ENCODE assay signal across 8 cellular contexts in the genomic region with DNA sequence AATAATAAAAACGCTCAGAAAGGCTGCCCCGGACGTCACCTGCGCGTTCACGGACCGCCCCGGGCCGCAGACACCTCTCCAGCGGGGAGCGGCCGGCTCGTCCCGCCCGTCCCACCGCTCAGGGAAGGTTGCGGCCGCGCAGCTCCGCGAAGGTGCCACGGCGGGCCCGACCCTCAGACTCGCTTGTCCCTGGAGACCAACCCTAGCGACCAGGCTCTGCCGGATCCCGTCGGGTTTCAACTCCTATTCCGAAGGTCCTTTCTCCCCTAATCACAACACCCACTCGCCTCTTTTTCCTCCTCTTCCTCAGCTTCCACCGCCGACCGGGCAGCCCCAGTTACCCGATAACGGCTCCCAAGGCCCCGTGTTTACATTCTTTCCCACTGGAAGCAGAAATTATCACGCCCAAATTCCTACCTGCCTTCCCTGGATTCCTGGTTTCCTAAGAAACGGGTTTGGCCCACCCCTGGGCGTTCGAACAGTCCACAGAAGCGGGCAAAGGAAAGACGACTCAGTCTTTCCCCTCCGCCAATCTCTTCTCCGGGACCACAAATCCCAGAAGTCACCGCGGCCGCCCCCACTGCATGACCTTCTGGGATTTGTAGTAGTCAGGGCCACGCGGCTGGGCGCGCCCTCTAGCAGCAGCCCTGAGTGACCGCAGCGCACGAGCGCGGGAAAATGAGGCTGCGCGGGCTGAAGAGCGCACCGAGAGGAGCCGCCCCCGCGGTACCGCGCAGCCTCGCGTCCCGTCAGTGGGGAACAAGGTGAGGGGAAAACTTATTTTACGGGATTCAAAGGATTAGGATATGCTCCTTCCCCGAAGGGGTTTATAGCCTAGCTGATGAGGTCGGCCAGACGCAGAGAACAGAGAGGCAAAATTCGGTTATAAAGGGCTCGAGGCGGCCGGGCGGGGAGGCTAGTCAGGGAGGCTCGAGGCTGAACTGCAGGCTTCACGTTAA. TPM values are rescaled to one million over a fixed set of nuclear protein-coding genes. Genes with fewer than 3 reads are reported as not detected.
A peak's percentile ranks its signal among the peaks of the same experiment; 100 is the strongest.
DNase-seq lines count a peak whose midpoint lies in the region; TF ChIP-seq lines count a peak whose summit lies in the region.

A gene with protein sequence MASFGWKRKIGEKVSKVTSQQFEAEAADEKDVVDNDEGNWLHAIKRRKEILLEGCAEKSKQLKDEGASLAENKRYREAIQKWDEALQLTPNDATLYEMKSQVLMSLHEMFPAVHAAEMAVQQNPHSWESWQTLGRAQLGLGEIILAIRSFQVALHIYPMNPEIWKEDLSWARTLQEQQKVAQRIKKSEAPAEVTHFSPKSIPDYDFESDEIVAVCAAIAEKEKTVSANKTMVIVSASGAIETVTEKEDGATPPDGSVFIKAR (minus strand): TSS at position 555 of the 959 bp plus-strand sequence. CDS start 8,943 bp downstream, outside the sequence.

- peaks cover 10% of the 10 kb centered on the region for H3K4me1 Mint-ChIP-seq in activated naive CD4-positive, alpha-beta T cell treated with anti-CD3 and anti-CD28 coated beads for 36 hours (ENCODE audit: low read depth)

- TF ChIP-seq EP300 in suprapubic skin (IDR thresholded peaks at IDR 0.05) = no peak

- no peaks in the 10 kb centered on the region for H3K9me3 Mint-ChIP-seq in activated naive CD4-positive, alpha-beta T cell treated with anti-CD3 and anti-CD28 coated beads for 36 hours

- no peak within 1 kb of the TSS for H3K27ac Mint-ChIP-seq in activated naive CD4-positive, alpha-beta T cell treated with anti-CD3 and anti-CD28 coated beads for 36 hours

- H3K27me3 ChIP-seq in GM06990 (replicated peaks; ENCODE audit: control insufficient read depth, insufficient read depth, low read length) = no peaks in the 10 kb centered on the region
- no peaks in the 10 kb centered on the region for H3K27me3 ChIP-seq in suprapubic skin

- peak within 1 kb of the TSS; percentile 85 for H3K4me3 ChIP-seq in GM06990 (replicated peaks; ENCODE audit: low read depth, low read length)
- peak within 1 kb of the TSS; percentile 82 for H3K4me3 ChIP-seq in HFF-Myc (replicated peaks; ENCODE audit: low read depth, low read length)
- peak within 1 kb of the TSS; percentile 74 for H3K4me3 ChIP-seq in suprapubic skin

- WGBS in suprapubic skin = 5% methylated on average over 78 of the region's 80 CpGs

- TF ChIP-seq CTCF in GM06990 (IDR thresholded peaks at IDR 0.05; ENCODE audit: insufficient read depth, low read length, poor library complexity, severe bottlenecking) = peak; percentile 90
- peak; percentile 60 for TF ChIP-seq CTCF in HFF-Myc (IDR thresholded peaks at IDR 0.05; ENCODE audit: low read depth, low read length, missing control alignments)
- peak in 1 of 2 donors; percentile 76 for TF ChIP-seq CTCF in suprapubic skin (IDR thresholded peaks at IDR 0.05)

- TF ChIP-seq POLR2A in suprapubic skin (IDR thresholded peaks at IDR 0.05) = peak in 1 of 2 donors; percentile 9

- H3K27me3 Mint-ChIP-seq in activated naive CD4-positive, alpha-beta T cell treated with anti-CD3 and anti-CD28 coated beads for 36 hours (ENCODE audit: low read depth) = no peaks in the 10 kb centered on the region

- H3K4me3 Mint-ChIP-seq in activated naive CD4-positive, alpha-beta T cell treated with anti-CD3 and anti-CD28 coated beads for 36 hours = no peak within 1 kb of the TSS

- intact Hi-C loops in activated naive CD4-positive, alpha-beta T cell treated with anti-CD3 and anti-CD28 coated beads for 36 hours (cut with micrococcal nuclease) = loop anchor here (1.0 to 5.0 kb wide), 11 partner anchors 39 to 1169 kb away; a partner anchor contains a TSS

- H3K27ac ChIP-seq in suprapubic skin = peak within 1 kb of the TSS; percentile 81

- peaks cover 13% of the 10 kb centered on the region for H3K4me1 ChIP-seq in suprapubic skin

- DNase-seq in GM06990 (ENCODE audit: extremely low read depth, insufficient read length) = peak; percentile 89
- DNase-seq in HFF-Myc (ENCODE audit: extremely low read depth, low read depth) = peak; percentile 73
- DNase-seq in MV-4-11 (lab: John Stamatoyannopoulos, UW) = peak; percentile 91
- DNase-seq in SK-MEL-5 (ENCODE audit: low read depth, low spot score) = peak; percentile 97
- peak; percentile 98 for DNase-seq in activated naive CD4-positive, alpha-beta T cell treated with anti-CD3 and anti-CD28 coated beads for 36 hours
- peak; percentile 94 for DNase-seq in germinal center (ENCODE audit: low spot score)
- peak; percentile 76 for DNase-seq in non-pigmented ciliary epithelial cell (ENCODE audit: low read depth)
- peak; percentile 98 for DNase-seq in suprapubic skin (ENCODE audit: low spot score in 2 of 2)

- CTCF ChIA-PET in activated naive CD4-positive, alpha-beta T cell treated with anti-CD3 and anti-CD28 coated beads for 36 hours (lab: Charles Lee) = interaction anchor here (1.0 to 1.1 kb wide), 2 partner anchors 14 to 36 kb away, joined by 3 to 5 read pairs; no protein-coding TSS in a partner anchor

- no peaks in the 10 kb centered on the region for H3K9me3 ChIP-seq in suprapubic skin

- in situ Hi-C loops in SK-MEL-5 (cut with HindIII; ENCODE audit: low pct_unique_long_range_greater_than_20kb, low sequenced_read_pairs) = no loop called here

- H3K36me3 ChIP-seq in GM06990 (ENCODE audit: control insufficient read depth, insufficient read depth, low read length) (no peaks in the 10 kb centered on the region), suprapubic skin (peaks cover 4% of the 10 kb centered on the region)

- H3K36me3 Mint-ChIP-seq in activated naive CD4-positive, alpha-beta T cell treated with anti-CD3 and anti-CD28 coated beads for 36 hours (ENCODE audit: low read depth) = peaks cover 9% of the 10 kb centered on the region

RNA-seq across cellular contexts. Expression of the gene that starts here (rescaled TPM):
- total RNA-seq in SK-MEL-5 (2014; rRNA removed; shearing (Covaris generic)) = 20.4 and 21.6 TPM in 2 replicates
- polyA plus RNA-seq in SK-MEL-5 (2015; cell fraction: cytosol; rRNA removed) = 7.9 and 11.6 TPM in 2 replicates
- 16.7 and 17.6 TPM in 2 replicates for polyA plus RNA-seq in SK-MEL-5 (2015; cell fraction: nucleus; rRNA removed)
- total RNA-seq in activated naive CD4-positive, alpha-beta T cell treated with anti-CD3 and anti-CD28 coated beads for 36 hours = 10 to 100 TPM; 24.4 to 27.4 TPM
- 10 to 100 TPM in 2 of 4 donors, 1 to 10 TPM in 2; 8.5 to 11.8 (median 9.6) TPM for total RNA-seq in suprapubic skin

Comparison
In these comparisons a context has a peak if more than half of its experiments do, and no peak if none do; other contexts are left out.
1. Peak in every context shown above with its lines: DNase-seq, H3K4me3 ChIP-seq and H3K27ac ChIP-seq.